In genomic region chr1:106676021-106676420, GRCh38 we compare ENCODE assay signal across 16 cellular contexts.
DNase-seq lines count a peak whose midpoint lies in the region; ATAC-seq and TF ChIP-seq lines count a peak whose summit lies in the region.
"Had no signal": no experiment of that assay in that cellular context is flagged by ENCODE, and none has a peak within 500 bp of the region (broad histone marks: within the 10 kb centered on the region; RNA-seq: fewer than 3 reads in every experiment).

No MANE protein-coding gene starts in this region.

- CTCF ChIA-PET in mammary epithelial cell (lab: Charles Lee; ENCODE audit: low non-redundant PET): no interaction called here

- H3K9ac ChIP-seq in mammary epithelial cell (ENCODE audit: insufficient read depth, low read length): no peak overlapping the region

- H3K4me1 ChIP-seq in mammary epithelial cell (ENCODE audit: insufficient read depth, low read length) (peaks cover 3% of the 10 kb centered on the region), left lung (peaks cover 0 to 6% of the 10 kb centered on the region in 2 donors)
- H3K4me1 ChIP-seq: colonic mucosa, tibial artery had no signal

- no TSS peak for BruUV-seq in mammary epithelial cell (replicated peaks; lab: Mats Ljungman, UMichigan)

- H2AFZ ChIP-seq in mammary epithelial cell (ENCODE audit: low read depth, low read length): no peak overlapping the region

- H3K9me3 ChIP-seq in mammary epithelial cell (replicated peaks; ENCODE audit: insufficient read depth, low read length) (no peaks in the 10 kb centered on the region), left lung (no peaks in the 10 kb centered on the region)
- H3K9me3 ChIP-seq: colonic mucosa, mucosa of descending colon, tibial artery had no signal

- TF ChIP-seq CTCF in mammary epithelial cell (conservative IDR thresholded peaks at IDR 0.05 in 1 of 2, IDR thresholded peaks at IDR 0.05 in 1 of 2; ENCODE audit: extremely low read depth in 1 of 2, insufficient read depth in 1 of 2, low read depth in 1 of 2, low read length in 2 of 2) (no peak), left lung (IDR thresholded peaks at IDR 0.05) (no peak)

- H3K79me2 ChIP-seq in mammary epithelial cell (ENCODE audit: insufficient read depth, low read length): no peaks in the 10 kb centered on the region

- in situ Hi-C loops in KBM-7 (cut with MboI; ENCODE audit: low pct_unique_long_range_greater_than_20kb, low sequenced_read_pairs): no loop called here
- in situ Hi-C loops in mammary epithelial cell (cut with MboI; ENCODE audit: low sequenced_read_pairs in 2 of 2): no loop called here

- dilution Hi-C loops in mammary epithelial cell (cut with HindIII; ENCODE audit: low sequenced_read_pairs): no loop called here

- no peaks in the 10 kb centered on the region for H4K20me1 ChIP-seq in mammary epithelial cell (ENCODE audit: insufficient read depth, low read length)

- ATAC-seq in left lung (peak; percentile 50), HG03095 (IDR thresholded peaks at IDR 0.05; ENCODE audit: unreplicated experiment) (no peak)
- ATAC-seq in activated CD4-positive, CD25-positive, alpha-beta regulatory T cell treated with anti-CD3 and anti-CD28 coated beads, Interleukin-2, amount 50 U/mL, for 24 hours: no peak
- ATAC-seq: HCT116, mucosa of descending colon had no signal

- intact Hi-C loops in mammary epithelial cell (cut with micrococcal nuclease): no loop called here
- intact Hi-C loops in left lung (cut with DNase I): no loop called here

- H3K4me3 ChIP-seq in mammary epithelial cell (replicated peaks in 1 of 3; ENCODE audit: insufficient read depth in 1 of 3, low read depth in 2 of 3, low read length in 3 of 3) (no peak overlapping the region), left lung (no peak overlapping the region)
- H3K4me3 ChIP-seq: colonic mucosa, mucosa of descending colon, tibial artery had no signal

- H3K4me2 ChIP-seq in mammary epithelial cell (ENCODE audit: insufficient read depth, low read depth, low read length): no peak overlapping the region

- H3K27me3 ChIP-seq in mammary epithelial cell (ENCODE audit: insufficient read depth, low read length): no peaks in the 10 kb centered on the region
- H3K27me3 ChIP-seq in left lung: no peaks in the 10 kb centered on the region
- H3K27me3 ChIP-seq: colonic mucosa, tibial artery had no signal

- no peak overlapping the region for H3K27ac ChIP-seq in mammary epithelial cell (ENCODE audit: insufficient read depth, low read depth, low read length)
- no peak overlapping the region for H3K27ac ChIP-seq in left lung
- H3K27ac ChIP-seq: colonic mucosa, tibial artery had no signal

- peak; percentile 28 for DNase-seq in AG20443 (ENCODE audit: low spot score)
- peak; percentile 10 for DNase-seq in KBM-7
- DNase-seq in mammary epithelial cell: peak; percentile 14
- DNase-seq in left lung: no peak
- DNase-seq in activated T-cell treated with anti-CD3 and anti-CD28 coated beads, Interleukin-2, amount 50 U/mL, for 48 hours: no peak
- no peak for DNase-seq in nucleus accumbens (lab: John Stamatoyannopoulos, UW)
- DNase-seq: colonic mucosa; Karpas-422; mucosa of descending colon; NCI-H1436 treated with DMSO at 0.1 percent for 48 hours; NK-92 treated with Interleukin-12 subunit alpha and Interleukin-12 subunit beta, amount 100 ng/mL, for 24 hours; stimulated activated naive CD4-positive, alpha-beta T cell; tibial artery had no signal

- H3K36me3 ChIP-seq in mammary epithelial cell (ENCODE audit: insufficient read depth, low read length) (no peaks in the 10 kb centered on the region), left lung (no peaks in the 10 kb centered on the region)
- H3K36me3 ChIP-seq: colonic mucosa, tibial artery had no signal

- WGBS in mammary epithelial cell (ENCODE audit: low coverage, missing lambda C conversion rate): 5% methylated on average over 2 of the region's 2 CpGs

Comparison
In these comparisons a context has a peak if more than half of its experiments do, and no peak if none do; other contexts are left out.
1. DNase-seq: peak in AG20443 (single experiment), KBM-7 (single experiment) and mammary epithelial cell (single experiment); none in left lung (0 of 2), activated T-cell treated with anti-CD3 and anti-CD28 coated beads, Interleukin-2, amount 50 U/mL, for 48 hours (0 of 2) and nucleus accumbens (0 of 56).